In the genomic region with DNA sequence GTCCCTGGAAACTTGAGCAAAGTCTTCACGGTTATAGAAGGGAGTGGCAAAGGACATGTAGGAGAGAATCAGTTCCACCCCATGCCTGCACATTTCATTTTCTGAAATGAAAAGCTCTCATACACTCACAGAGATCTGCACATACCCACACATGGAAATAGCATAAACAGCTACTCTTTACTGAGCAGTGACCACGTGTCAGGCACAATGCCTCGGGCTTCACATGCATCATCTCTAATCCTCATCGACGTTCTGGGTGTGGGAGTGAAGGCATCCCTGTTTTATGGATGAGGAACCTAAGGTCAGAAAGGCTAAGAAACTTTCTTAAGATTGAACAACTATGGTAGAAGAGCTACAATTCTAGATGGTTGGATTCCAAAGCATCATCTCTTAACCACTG, we compare ENCODE assay signal across 14 cellular contexts.
"Had no signal": no experiment of that assay in that cellular context is flagged by ENCODE, and none has a peak within 500 bp of the region (broad histone marks: within the 10 kb centered on the region; RNA-seq: fewer than 3 reads in every experiment).

No MANE protein-coding gene starts in this region.

- H3K36me3 ChIP-seq: heart left ventricle, left ventricle myocardium inferior, ovary had no signal

- H3K4me3 ChIP-seq: heart left ventricle, left ventricle myocardium inferior, ovary had no signal

- H3K9me3 ChIP-seq: heart left ventricle, left ventricle myocardium inferior, ovary had no signal

- H3K27ac ChIP-seq: heart left ventricle, left ventricle myocardium inferior, ovary had no signal

- DNase-seq: activated CD4-positive, alpha-beta T cell treated with anti-CD3 and anti-CD28 coated beads, Interleukin-2, amount 50 U/mL, for 48 hours; activated CD8-positive, alpha-beta memory T cell treated with anti-CD3 and anti-CD28 coated beads, Interleukin-2, amount 50 U/mL, for 4 hours; activated gamma-delta T cell treated with Interleukin-2 at 50 U/mL for 16 hours; activated naive CD8-positive, alpha-beta T cell treated with anti-CD3 and anti-CD28 coated beads, Interleukin-2, amount 10 ng/mL, durations not matched to agents 7 days and 5 days; activated T-cell treated with anti-CD3 and anti-CD28 coated beads, Interleukin-2, amount 50 U/mL, for 72 hours; dorsolateral prefrontal cortex; heart left ventricle; islet precursor cell; left ventricle myocardium inferior; mesendoderm; ovary; stimulated activated CD4-positive, alpha-beta T cell treated with anti-CD3 and anti-CD28 coated beads, Interleukin-12 subunit alpha, Interleukin-12 subunit beta, amount 100 ng/mL, for 4 hours; stimulated activated CD4-positive, alpha-beta T cell treated with anti-CD3 and anti-CD28 coated beads, Interleukin-2, amount 100 ng/mL, for 48 hours; T-helper 2 cell had no signal

- H3K27me3 ChIP-seq: dorsolateral prefrontal cortex, ovary had no signal

- H3K4me1 ChIP-seq: left ventricle myocardium inferior had no signal
